ENCODE assay signal across 8 cellular contexts in the genomic region with DNA sequence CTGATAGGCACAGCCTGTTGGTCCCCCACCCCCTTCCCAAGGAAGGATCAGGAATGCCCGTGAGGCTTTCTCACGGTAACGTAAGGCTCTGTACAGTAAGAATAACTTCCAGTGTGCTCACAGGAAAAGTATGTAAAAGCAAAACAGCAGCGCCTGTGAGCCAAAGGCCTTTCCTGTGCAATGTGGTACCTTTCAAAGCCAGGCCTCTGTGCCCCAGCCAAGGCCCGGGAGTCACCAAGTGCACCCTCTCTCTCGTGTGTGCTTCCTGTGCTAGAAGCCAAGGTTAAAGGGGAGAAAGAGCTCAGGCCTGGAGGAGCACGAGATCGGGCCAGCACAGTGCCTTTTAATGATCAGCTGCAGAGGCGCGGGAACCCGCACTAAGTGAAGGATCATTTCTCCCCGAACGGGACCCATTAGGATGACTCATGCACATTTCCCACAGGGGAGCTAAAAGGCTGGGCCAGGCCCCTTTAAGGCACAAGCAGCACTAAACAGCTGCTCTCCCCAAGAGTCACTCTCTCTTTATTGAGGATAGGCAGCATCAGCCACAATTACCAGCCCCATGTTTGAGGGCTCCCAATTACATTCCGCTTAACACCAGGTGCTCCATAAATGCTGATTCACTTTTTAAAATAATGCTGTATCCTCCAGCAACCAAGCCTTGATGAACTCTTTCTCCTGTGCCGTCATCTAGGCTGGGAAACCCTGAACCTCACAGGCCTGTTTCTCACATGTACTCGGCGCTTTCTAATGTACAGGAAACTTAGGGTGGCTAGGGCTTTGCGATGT. TPM values are rescaled to one million over a fixed set of nuclear protein-coding genes. Genes with fewer than 3 reads are reported as not detected.
A peak's percentile ranks its signal among the peaks of the same experiment; 100 is the strongest.
DNase-seq lines count a peak whose midpoint lies in the region; ATAC-seq and TF ChIP-seq lines count a peak whose summit lies in the region.

No MANE protein-coding gene starts in this region.

- DNase-seq in PC-9 (peak; percentile 61 to 93), fibroblast of the aortic adventitia (ENCODE audit: low read depth) (peak; percentile 96), iPS-NIHi11 (ENCODE audit: low spot score) (no peak), NOMO-1 (lab: John Stamatoyannopoulos, UW; ENCODE audit: unreplicated experiment in 2 of 2) (no peak)
- no peak for DNase-seq in activated CD4-positive, alpha-beta T cell treated with anti-CD3 and anti-CD28 coated beads for 4 hours
- DNase-seq in activated T-cell treated with anti-CD3 and anti-CD28 coated beads, Interleukin-2, amount 50 U/mL, for 72 hours, result no peak

- no peaks in the 10 kb centered on the region for H3K9me2 ChIP-seq in PC-9 (ENCODE audit: insufficient read depth)

- POLR2A ChIA-PET in HEK293 (lab: Yijun Ruan, JAX) (interaction anchor here (0.6 to 1.3 kb wide), 3 partner anchors 10 to 41 kb away, joined by 3 to 4 read pairs (median 3); no protein-coding TSS in a partner anchor), PC-9 (lab: Charles Lee; ENCODE audit: unreplicated experiment) (interaction anchor here (0.6 to 1.6 kb wide), 4 partner anchors 22 to 226 kb away, joined by 6 to 12 read pairs (median 10); a partner anchor contains a TSS)

- H4K20me1 ChIP-seq in PC-9 (ENCODE audit: insufficient read depth), result peaks cover 4% of the 10 kb centered on the region; the same call in 1 of the 2 replicates

- TF ChIP-seq CTCF in HEK293 (tag by site-specific recombination; IDR thresholded peaks at IDR 0.05) (no peak), PC-9 (conservative IDR thresholded peaks at IDR 0.05) (no peak), fibroblast of the aortic adventitia (IDR thresholded peaks at IDR 0.05; ENCODE audit: insufficient read depth, low read length) (no peak)

- H3K9ac ChIP-seq in rectal smooth muscle tissue (ENCODE audit: low read length), result peak overlapping the region; percentile 26

- H3K27me3 ChIP-seq in PC-9 (ENCODE audit: insufficient read depth, low read depth) (no peaks in the 10 kb centered on the region), rectal smooth muscle tissue (ENCODE audit: control insufficient read depth, insufficient read depth, low read length) (no peaks in the 10 kb centered on the region)

- peak overlapping the region; percentile 75 for H3K4me2 ChIP-seq in PC-9

- peaks cover 7% of the 10 kb centered on the region for H3K4me1 Mint-ChIP-seq in activated T-cell treated with anti-CD3 and anti-CD28 coated beads, Interleukin-2, amount 50 U/mL, for 72 hours (ENCODE audit: low read depth)

- no peaks in the 10 kb centered on the region for H3K36me3 Mint-ChIP-seq in activated T-cell treated with anti-CD3 and anti-CD28 coated beads, Interleukin-2, amount 50 U/mL, for 72 hours (ENCODE audit: insufficient read depth in 2 of 2)

- ATAC-seq in activated T-cell treated with anti-CD3 and anti-CD28 coated beads, Interleukin-2, amount 50 U/mL, for 72 hours (replicated peaks in 1 of 2), result no peak

- H2AFZ ChIP-seq in PC-9, result no peak overlapping the region

- H3K4me1 ChIP-seq in HEK293 (ENCODE audit: control insufficient read depth, insufficient read depth, low read length), result peaks cover 7% of the 10 kb centered on the region
- H3K4me1 ChIP-seq in PC-9 (replicated peaks; ENCODE audit: insufficient read depth), result peaks cover 93% of the 10 kb centered on the region
- H3K4me1 ChIP-seq in rectal smooth muscle tissue (ENCODE audit: control insufficient read depth, insufficient read depth, low read length), result peaks cover 54% of the 10 kb centered on the region

- H3K9me3 Mint-ChIP-seq in activated T-cell treated with anti-CD3 and anti-CD28 coated beads, Interleukin-2, amount 50 U/mL, for 72 hours, result no peaks in the 10 kb centered on the region

- peaks cover 0 to 20% of the 10 kb centered on the region in 2 experiments; a peak in 1 of 3 replicates for H3K36me3 ChIP-seq in HEK293 (ENCODE audit: control insufficient read depth in 2 of 2, insufficient read depth in 1 of 2, low read length in 2 of 2)
- H3K36me3 ChIP-seq in PC-9 (ENCODE audit: low read depth), result no peaks in the 10 kb centered on the region
- H3K36me3 ChIP-seq in rectal smooth muscle tissue (ENCODE audit: control insufficient read depth, insufficient read depth, low read length), result no peaks in the 10 kb centered on the region

- H3K27ac ChIP-seq in HEK293 (ENCODE audit: extremely low read depth, low read depth, low read length) (0 out of 2 replicates have a peak overlapping the region, but pooled peaks have one; percentile 21), PC-9 (peak overlapping the region; percentile 93), rectal smooth muscle tissue (ENCODE audit: low read depth, low read length) (peak overlapping the region; percentile 83)

- CTCF ChIA-PET in HEK293 (lab: Yijun Ruan, JAX), result interaction anchor here (0.6 to 1.7 kb wide), 2 partner anchors 35 to 451 kb away, joined by 3 to 4 read pairs; no protein-coding TSS in a partner anchor
- CTCF ChIA-PET in PC-9 (lab: Charles Lee), result interaction anchor here (0.7 kb wide), 2 partner anchors 9 kb away, joined by 3 read pairs; no protein-coding TSS in a partner anchor

- BruUV-seq in PC-9 (replicated peaks; lab: Mats Ljungman, UMichigan), result no TSS peak

- intact Hi-C loops in PC-9 (cut with micrococcal nuclease; ENCODE audit: unreplicated experiment), result no loop called here

- H3K4me3 Mint-ChIP-seq in activated T-cell treated with anti-CD3 and anti-CD28 coated beads, Interleukin-2, amount 50 U/mL, for 72 hours, result no peak overlapping the region

- no peaks in the 10 kb centered on the region for H3K27me3 Mint-ChIP-seq in activated T-cell treated with anti-CD3 and anti-CD28 coated beads, Interleukin-2, amount 50 U/mL, for 72 hours (ENCODE audit: low read depth)

- no peak overlapping the region for H3K27ac Mint-ChIP-seq in activated T-cell treated with anti-CD3 and anti-CD28 coated beads, Interleukin-2, amount 50 U/mL, for 72 hours

- H3K9me3 ChIP-seq in HEK293 (ENCODE audit: control insufficient read depth, insufficient read depth, low read depth, low read length) (no peaks in the 10 kb centered on the region), PC-9 (ENCODE audit: insufficient read depth, low read depth) (no peaks in the 10 kb centered on the region)

- H3F3A ChIP-seq in PC-9 (ENCODE audit: insufficient read depth, low read depth), result peaks cover 63% of the 10 kb centered on the region

- H3K4me3 ChIP-seq in HEK293 (ENCODE audit: low read depth, low read length) (no peak overlapping the region), PC-9 (peak overlapping the region; percentile 28; the same call in 1 of the 2 replicates), fibroblast of the aortic adventitia (ENCODE audit: low read depth, low read length) (peak overlapping the region; percentile 23), rectal smooth muscle tissue (ENCODE audit: low read length) (peak overlapping the region; percentile 31)

- peaks cover 96% of the 10 kb centered on the region for H3K79me2 ChIP-seq in PC-9 (ENCODE audit: low read depth)

TF ChIP-seq in HEK293, 187 proteins besides CTCF, POLR2A, EP300 and RAD21 (continues in another document):
- TF ChIP-seq ZXDB (tag by site-specific recombination; IDR thresholded peaks at IDR 0.05) (peak; percentile 14; the same call in 1 of the 2 replicates), ZBTB20 (tag by site-specific recombination; IDR thresholded peaks at IDR 0.05) (peak; percentile 82), ZNF248 (tag by site-specific recombination; IDR thresholded peaks at IDR 0.05) (no peak), ZFP69B (tag by site-specific recombination; IDR thresholded peaks at IDR 0.05) (peak; percentile 99), ZNF335 (tag by site-specific recombination; conservative IDR thresholded peaks at IDR 0.05) (no peak)
- TF ChIP-seq, protein P1, sequence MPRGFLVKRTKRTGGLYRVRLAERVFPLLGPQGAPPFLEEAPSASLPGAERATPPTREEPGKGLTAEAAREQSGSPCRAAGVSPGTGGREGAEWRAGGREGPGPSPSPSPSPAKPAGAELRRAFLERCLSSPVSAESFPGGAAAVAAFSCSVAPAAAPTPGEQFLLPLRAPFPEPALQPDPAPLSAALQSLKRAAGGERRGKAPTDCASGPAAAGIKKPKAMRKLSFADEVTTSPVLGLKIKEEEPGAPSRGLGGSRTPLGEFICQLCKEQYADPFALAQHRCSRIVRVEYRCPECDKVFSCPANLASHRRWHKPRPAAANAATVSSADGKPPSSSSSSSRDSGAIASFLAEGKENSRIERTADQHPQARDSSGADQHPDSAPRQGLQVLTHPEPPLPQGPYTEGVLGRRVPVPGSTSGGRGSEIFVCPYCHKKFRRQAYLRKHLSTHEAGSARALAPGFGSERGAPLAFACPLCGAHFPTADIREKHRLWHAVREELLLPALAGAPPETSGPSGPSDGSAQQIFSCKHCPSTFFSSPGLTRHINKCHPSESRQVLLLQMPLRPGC (tag by site-specific recombination; IDR thresholded peaks at IDR 0.05), result no peak
- TF ChIP-seq, protein P2, sequence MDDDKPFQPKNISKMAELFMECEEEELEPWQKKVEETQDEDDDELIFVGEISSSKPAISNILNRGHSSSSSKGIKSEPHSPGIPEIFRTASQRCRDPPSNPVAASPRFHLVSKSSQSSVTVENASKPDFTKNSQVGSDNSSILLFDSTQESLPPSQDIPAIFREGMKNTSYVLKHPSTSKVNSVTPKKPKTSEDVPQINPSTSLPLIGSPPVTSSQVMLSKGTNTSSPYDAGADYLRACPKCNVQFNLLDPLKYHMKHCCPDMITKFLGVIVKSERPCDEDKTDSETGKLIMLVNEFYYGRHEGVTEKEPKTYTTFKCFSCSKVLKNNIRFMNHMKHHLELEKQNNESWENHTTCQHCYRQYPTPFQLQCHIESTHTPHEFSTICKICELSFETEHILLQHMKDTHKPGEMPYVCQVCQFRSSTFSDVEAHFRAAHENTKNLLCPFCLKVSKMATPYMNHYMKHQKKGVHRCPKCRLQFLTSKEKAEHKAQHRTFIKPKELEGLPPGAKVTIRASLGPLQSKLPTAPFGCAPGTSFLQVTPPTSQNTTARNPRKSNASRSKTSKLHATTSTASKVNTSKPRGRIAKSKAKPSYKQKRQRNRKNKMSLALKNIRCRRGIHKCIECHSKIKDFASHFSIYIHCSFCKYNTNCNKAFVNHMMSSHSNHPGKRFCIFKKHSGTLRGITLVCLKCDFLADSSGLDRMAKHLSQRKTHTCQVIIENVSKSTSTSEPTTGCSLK (tag by site-specific recombination; IDR thresholded peaks at IDR 0.05), result no peak
- TF ChIP-seq, protein P3, sequence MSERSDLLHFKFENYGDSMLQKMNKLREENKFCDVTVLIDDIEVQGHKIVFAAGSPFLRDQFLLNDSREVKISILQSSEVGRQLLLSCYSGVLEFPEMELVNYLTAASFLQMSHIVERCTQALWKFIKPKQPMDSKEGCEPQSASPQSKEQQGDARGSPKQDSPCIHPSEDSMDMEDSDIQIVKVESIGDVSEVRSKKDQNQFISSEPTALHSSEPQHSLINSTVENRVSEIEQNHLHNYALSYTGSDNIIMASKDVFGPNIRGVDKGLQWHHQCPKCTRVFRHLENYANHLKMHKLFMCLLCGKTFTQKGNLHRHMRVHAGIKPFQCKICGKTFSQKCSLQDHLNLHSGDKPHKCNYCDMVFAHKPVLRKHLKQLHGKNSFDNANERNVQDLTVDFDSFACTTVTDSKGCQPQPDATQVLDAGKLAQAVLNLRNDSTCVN (tag by site-specific recombination; optimal IDR thresholded peaks at IDR 0.05), result peak; percentile 45

RNA-seq across cellular contexts. Expression of a gene that starts 42.8 kb away (rescaled TPM):
- total RNA-seq in PC-9 (2021) (22.7 and 23.8 TPM in 2 replicates), fibroblast of the aortic adventitia (ENCODE audit: low replicate concordance) (4.5 and 26.5 TPM in 2 replicates)
- total RNA-seq in activated T-cell treated with anti-CD3 and anti-CD28 coated beads, Interleukin-2, amount 50 U/mL, for 72 hours, result 1 to 10 TPM; 1.0 to 1.6 TPM

Comparison
In these comparisons a context has a peak if more than half of its experiments do, and no peak if none do; other contexts are left out.
1. H3K27ac ChIP-seq: peak in every context shown above with its lines; median percentile 93 in PC-9; 83 in rectal smooth muscle tissue; 21 in HEK293.
2. DNase-seq: peak in PC-9 (2 of 2) and fibroblast of the aortic adventitia (single experiment); none in activated CD4-positive, alpha-beta T cell treated with anti-CD3 and anti-CD28 coated beads for 4 hours (0 of 2), iPS-NIHi11 (single experiment), NOMO-1 (0 of 2) and activated T-cell treated with anti-CD3 and anti-CD28 coated beads, Interleukin-2, amount 50 U/mL, for 72 hours (0 of 2).